27 cellular contexts compared by ENCODE assay signal in genomic region chr6:123116370-123116769, GRCh38.
"Had no signal": no experiment of that assay in that cellular context is flagged by ENCODE, and none has a peak within 500 bp of the region (broad histone marks: within the 10 kb centered on the region; RNA-seq: fewer than 3 reads in every experiment).

No MANE protein-coding gene starts in this region.

- H3K27me3 ChIP-seq: stomach, suprapubic skin, testis, thyroid gland, tibial artery, tibial nerve, transverse colon, upper lobe of left lung, upper lobe of right lung, uterus, vagina had no signal

- FAIRE-seq: urothelium cell line had no signal

- DNase-seq: stimulated activated CD4-positive, alpha-beta T cell treated with anti-CD3 and anti-CD28 coated beads, Interleukin-2, amount 100 ng/mL, for 48 hours; stimulated activated CD4-positive, alpha-beta T cell treated with anti-CD3 and anti-CD28 coated beads, Interleukin-4, amount 100 ng/mL, for 1 hour; stimulated activated CD4-positive, alpha-beta T cell treated with anti-CD3 and anti-CD28 coated beads, Interleukin-4, amount 100 ng/mL, for 24 hours; stimulated activated CD4-positive, alpha-beta T cell treated with anti-CD3 and anti-CD28 coated beads, Interleukin-4, amount 100 ng/mL, for 4 hours; stimulated activated CD8-positive, alpha-beta memory T cell treated with anti-CD3 and anti-CD28 coated beads, Interleukin-4, amount 100 ng/mL, for 48 hours; stimulated activated naive B cell treated with anti-CD40 and anti-IgM and Interleukin-4, amounts not matched to agents 10 μg/mL and 1 μg/mL and 100 μg/mL, for 72 hours; stimulated activated naive CD4-positive, alpha-beta T cell; stimulated activated naive CD4-positive, alpha-beta T cell treated with Interleukin-2 at 50 U/mL for 16 hours; stimulated activated naive CD8-positive, alpha-beta T cell treated with anti-CD3 and anti-CD28 coated beads, Interleukin-15, amount 100 ng/mL, for 72 hours; stimulated activated naive CD8-positive, alpha-beta T cell treated with anti-CD3 and anti-CD28 coated beads, Interleukin-15, Interleukin-2, amounts not matched to agents 100 U/mL and 50 U/mL, for 24 hours; stomach; substantia nigra; testis; thyroid gland; tibial artery; transverse colon; trophoblast cell; upper lobe of right lung; uterus had no signal

- H3K4me3 ChIP-seq: stomach, suprapubic skin, testis, thoracic aorta, thyroid gland, tibial artery, tibial nerve, transverse colon, upper lobe of left lung, upper lobe of right lung, uterus, vagina had no signal

- H3K4me1 ChIP-seq: suprapubic skin, testis, thyroid gland, tibial artery, tibial nerve, transverse colon, upper lobe of left lung, upper lobe of right lung, uterus, vagina had no signal

- H3K27ac ChIP-seq: stomach, suprapubic skin, testis, thoracic aorta, thyroid gland, tibial artery, tibial nerve, transverse colon, upper lobe of left lung, upper lobe of right lung, uterus, vagina had no signal

- ATAC-seq: stimulated activated effector memory CD8-positive, alpha-beta T cell treated with anti-CD3 and anti-CD28 coated beads, Interleukin-12 subunit alpha, Interleukin-12 subunit beta, amount 100 ng/mL, for 72 hours; stimulated activated memory B cell treated with anti-CD40 and anti-IgM and Interleukin-4, amounts not matched to agents 10 μg/mL and 1 μg/mL and 100 μg/mL, for 72 hours; stimulated activated naive B cell treated with anti-CD40 and anti-IgM and Interleukin-4, amounts not matched to agents 10 μg/mL and 1 μg/mL and 100 μg/mL, for 72 hours; stimulated activated naive CD8-positive, alpha-beta T cell treated with anti-CD3 and anti-CD28 coated beads, Interleukin-15, amount 100 ng/mL, for 72 hours; stimulated activated naive CD8-positive, alpha-beta T cell treated with anti-CD3 and anti-CD28 coated beads, Interleukin-15, Interleukin-2, amounts not matched to agents 100 U/mL and 50 U/mL, for 24 hours; upper lobe of right lung had no signal

- H3K9me3 ChIP-seq: stomach, suprapubic skin, testis, thoracic aorta, thyroid gland, tibial artery, tibial nerve, transverse colon, upper lobe of left lung, upper lobe of right lung, uterus, vagina had no signal

- H3K36me3 ChIP-seq: stomach, suprapubic skin, thoracic aorta, thyroid gland, tibial artery, tibial nerve, transverse colon, upper lobe of left lung, upper lobe of right lung, uterus, vagina had no signal
